ENCODE assay signal across 1 cellular context in genomic region chr1:222801067-222801466, GRCh38.
TF ChIP-seq lines count a peak whose summit lies in the region.

No MANE protein-coding gene starts in this region.

TF ChIP-seq in HepG2, 621 proteins besides CTCF, POLR2A, EP300 and RAD21:
- TF ChIP-seq, protein P1, sequence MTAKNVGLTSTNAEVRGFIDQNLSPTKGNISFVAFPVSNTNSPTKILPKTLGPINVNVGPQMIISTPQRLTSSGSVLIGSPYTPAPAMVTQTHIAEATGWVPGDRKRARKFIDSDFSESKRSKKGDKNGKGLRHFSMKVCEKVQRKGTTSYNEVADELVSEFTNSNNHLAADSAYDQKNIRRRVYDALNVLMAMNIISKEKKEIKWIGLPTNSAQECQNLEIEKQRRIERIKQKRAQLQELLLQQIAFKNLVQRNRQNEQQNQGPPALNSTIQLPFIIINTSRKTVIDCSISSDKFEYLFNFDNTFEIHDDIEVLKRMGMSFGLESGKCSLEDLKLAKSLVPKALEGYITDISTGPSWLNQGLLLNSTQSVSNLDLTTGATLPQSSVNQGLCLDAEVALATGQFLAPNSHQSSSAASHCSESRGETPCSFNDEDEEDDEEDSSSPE (CRISPR knock-in tag; IDR thresholded peaks at IDR 0.05): no peak
- TF ChIP-seq SIX1 (CRISPR knock-in tag; IDR thresholded peaks at IDR 0.05; ENCODE audit: borderline replicate concordance) (no peak), ZNF777 (CRISPR knock-in tag; IDR thresholded peaks at IDR 0.05) (no peak), TARDBP (CRISPR knock-in tag; IDR thresholded peaks at IDR 0.05) (no peak), BORCS8-MEF2B (CRISPR knock-in tag; IDR thresholded peaks at IDR 0.05) (no peak), CENPX (CRISPR knock-in tag; IDR thresholded peaks at IDR 0.05) (no peak), TFAP4 (IDR thresholded peaks at IDR 0.05; ENCODE audit: borderline replicate concordance, low read depth) (no peak)
